Comparison of ENCODE assay signal across 25 cellular contexts in the genomic region with DNA sequence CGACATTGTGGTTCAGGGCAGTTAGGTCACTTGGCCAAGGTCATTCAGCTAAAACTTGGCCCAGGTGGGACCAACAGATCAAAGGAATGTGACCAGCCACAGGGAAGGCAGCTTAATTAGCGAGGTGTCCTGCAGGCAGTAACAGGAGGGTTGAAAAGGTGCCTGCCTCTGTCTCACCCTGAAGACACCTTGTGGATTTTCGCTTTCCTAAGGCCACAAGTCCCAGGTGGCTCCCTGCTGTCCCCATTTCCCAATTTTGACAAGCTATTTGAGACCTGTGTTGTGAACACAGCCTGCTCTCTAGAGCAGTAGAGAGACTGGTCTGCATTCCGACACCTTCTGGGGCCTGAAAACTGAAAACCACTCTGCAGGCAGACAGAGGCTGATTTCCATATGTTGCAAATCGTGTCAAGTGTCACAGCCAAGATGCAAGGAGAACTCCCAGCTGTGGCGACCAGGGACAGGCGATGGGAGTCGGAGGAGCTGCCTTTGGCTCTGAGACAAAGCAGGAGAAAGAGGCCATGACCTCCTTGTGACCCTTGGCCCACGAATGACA.
DNase-seq lines count a peak whose midpoint lies in the region; ATAC-seq and TF ChIP-seq lines count a peak whose summit lies in the region.
"Had no signal": no experiment of that assay in that cellular context is flagged by ENCODE, and none has a peak within 500 bp of the region (broad histone marks: within the 10 kb centered on the region; RNA-seq: fewer than 3 reads in every experiment).

No MANE protein-coding gene starts in this region.

- peak overlapping the region; percentile 41 for H3K27ac Mint-ChIP-seq in mesothelial cell of epicardium
- H3K27ac Mint-ChIP-seq: activated CD4-positive, alpha-beta T cell treated with anti-CD3 and anti-CD28 coated beads for 36 hours; activated CD8-positive, alpha-beta T cell treated with anti-CD3 and anti-CD28 coated beads, Interleukin-2, amount 10 ng/mL, durations not matched to agents 7 days and 5 days; activated naive CD4-positive, alpha-beta T cell treated with anti-CD3 and anti-CD28 coated beads, Interleukin-2, amount 50 U/mL, for 24 hours; CD8-positive, alpha-beta T cell; T-helper 2 cell treated with Interferon-gamma antibody and Interleukin-4, amounts not matched to agents 5 μg/mL and 100 μg/mL, for 36 hours had no signal

- H3K27me3 Mint-ChIP-seq in mesothelial cell of epicardium (ENCODE audit: low read depth): no peaks in the 10 kb centered on the region

- ATAC-seq in GM19397 (IDR thresholded peaks at IDR 0.05; ENCODE audit: unreplicated experiment): no peak
- ATAC-seq: A549; activated CD4-positive, alpha-beta T cell treated with anti-CD3 and anti-CD28 coated beads for 36 hours; activated CD8-positive, alpha-beta T cell treated with anti-CD3 and anti-CD28 coated beads, Interleukin-2, amount 10 ng/mL, durations not matched to agents 7 days and 5 days; CD8-positive, alpha-beta T cell had no signal

- H3K9me3 Mint-ChIP-seq in mesothelial cell of epicardium: peaks cover 27% of the 10 kb centered on the region

- peaks cover 17% of the 10 kb centered on the region for H3K36me3 Mint-ChIP-seq in mesothelial cell of epicardium
- H3K36me3 Mint-ChIP-seq: activated naive CD4-positive, alpha-beta T cell treated with anti-CD3 and anti-CD28 coated beads, Interleukin-2, amount 50 U/mL, for 24 hours; CD8-positive, alpha-beta T cell had no signal

- peaks cover 30% of the 10 kb centered on the region for H3K4me1 Mint-ChIP-seq in mesothelial cell of epicardium
- H3K4me1 Mint-ChIP-seq: activated CD4-positive, alpha-beta T cell treated with anti-CD3 and anti-CD28 coated beads for 36 hours; activated naive CD4-positive, alpha-beta T cell treated with anti-CD3 and anti-CD28 coated beads, Interleukin-2, amount 50 U/mL, for 24 hours had no signal

- TF ChIP-seq CTCF in GM12865 (IDR thresholded peaks at IDR 0.05; ENCODE audit: insufficient read depth, low read depth, low read length, missing control alignments) (no peak), mesothelial cell of epicardium (IDR thresholded peaks at IDR 0.05; ENCODE audit: unreplicated experiment) (no peak)

- H3K4me3 Mint-ChIP-seq in mesothelial cell of epicardium: no peak overlapping the region
- H3K4me3 Mint-ChIP-seq: activated CD4-positive, alpha-beta T cell treated with anti-CD3 and anti-CD28 coated beads for 36 hours; activated CD8-positive, alpha-beta T cell treated with anti-CD3 and anti-CD28 coated beads, Interleukin-2, amount 10 ng/mL, durations not matched to agents 7 days and 5 days; activated naive CD4-positive, alpha-beta T cell treated with anti-CD3 and anti-CD28 coated beads, Interleukin-2, amount 50 U/mL, for 24 hours; CD8-positive, alpha-beta T cell; T-helper 2 cell treated with Interferon-gamma antibody and Interleukin-4, amounts not matched to agents 5 μg/mL and 100 μg/mL, for 36 hours had no signal

- DNase-seq in GM12865 (ENCODE audit: low read depth) (peak; percentile 21), SK-N-DZ (ENCODE audit: low spot score) (peak; percentile 50), iPS DF 4.7 (ENCODE audit: extremely low read depth, low spot score) (peak; percentile 56), mesothelial cell of epicardium (ENCODE audit: low spot score in 2 of 2, unreplicated experiment in 2 of 2) (no peak), NCI-H748 treated with DMSO at 0.1 percent for 48 hours (lab: John Stamatoyannopoulos, UW) (no peak), NCI-H146 treated with DMSO at 0.1 percent for 48 hours (lab: John Stamatoyannopoulos, UW; ENCODE audit: unreplicated experiment) (no peak), NCI-H1930 (lab: John Stamatoyannopoulos, UW) (no peak)
- DNase-seq: activated CD4-positive, alpha-beta T cell treated with anti-CD3 and anti-CD28 coated beads for 36 hours; activated CD8-positive, alpha-beta T cell treated with anti-CD3 and anti-CD28 coated beads, Interleukin-2, amount 10 ng/mL, durations not matched to agents 7 days and 5 days; AML-193; amygdala; CD8-positive, alpha-beta T cell; effector CD4-positive, alpha-beta T cell; HCEC 1CT; NCI-H146; NCI-H446; NCI-H774; SHP77 treated with DMSO at 0.1 percent for 48 hours; stimulated activated CD4-positive, alpha-beta T cell treated with anti-CD3 and anti-CD28 coated beads, Interleukin-4, amount 100 ng/mL, for 1 hour; tibial artery had no signal

- H3K4me3 ChIP-seq in GM12865 (ENCODE audit: low read depth, low read length): no peak overlapping the region
- H3K4me3 ChIP-seq: A549, prostate gland, tibial artery had no signal

Comparison
In these comparisons a context has a peak if more than half of its experiments do, and no peak if none do; other contexts are left out.
1. DNase-seq: peak in GM12865 (single experiment), SK-N-DZ (single experiment) and iPS DF 4.7 (single experiment); none in mesothelial cell of epicardium (0 of 2), NCI-H748 treated with DMSO at 0.1 percent for 48 hours (single experiment), NCI-H146 treated with DMSO at 0.1 percent for 48 hours (single experiment) and NCI-H1930 (0 of 2).